8 cellular contexts compared by ENCODE assay signal in genomic region chr1:180503274-180503862, GRCh38. TPM values are rescaled to one million over a fixed set of nuclear protein-coding genes. Genes with fewer than 3 reads are reported as not detected.
DNase-seq lines count a peak whose midpoint lies in the region; ATAC-seq and TF ChIP-seq lines count a peak whose summit lies in the region.

No MANE protein-coding gene starts in this region.

- TF ChIP-seq CTCF in GM12864 (IDR thresholded peaks at IDR 0.05; ENCODE audit: low read depth, low read length, missing control alignments) (no peak), fibroblast of villous mesenchyme (IDR thresholded peaks at IDR 0.05; ENCODE audit: insufficient read depth, low read depth, low read length) (no peak)

- DNase-seq in GM12864 (ENCODE audit: low read depth) (no peak), UCSD-AML1 (lab: John Stamatoyannopoulos, UW; ENCODE audit: unreplicated experiment) (peak; percentile 49), fibroblast of villous mesenchyme (ENCODE audit: low read depth) (no peak), pons (ENCODE audit: low spot score) (peak; percentile 54), NCI-H1092 (lab: John Stamatoyannopoulos, UW) (no peak), NCI-H187 treated with DMSO at 0.1 percent for 48 hours (lab: John Stamatoyannopoulos, UW) (no peak)

- H3K4me3 ChIP-seq in GM12864 (ENCODE audit: low read depth, low read length) (peak overlapping the region; percentile 98), fibroblast of villous mesenchyme (ENCODE audit: low read depth, low read length) (peak overlapping the region; percentile 96)

- peak; percentile 1 for ATAC-seq in HG03342 (IDR thresholded peaks at IDR 0.05; ENCODE audit: unreplicated experiment)
- no peak for ATAC-seq in GM19023 (IDR thresholded peaks at IDR 0.05; ENCODE audit: unreplicated experiment)

RNA-seq across cellular contexts. Expression of gene ACBD6, which starts 1.0 kb away (rescaled TPM):
- total RNA-seq in fibroblast of villous mesenchyme = 44.5 and 66.0 TPM in 2 replicates

RNA-seq across cellular contexts. Expression of gene OVAAL, which starts 55.4 kb away (rescaled TPM):
- total RNA-seq in fibroblast of villous mesenchyme = not detected in 2 replicates

Comparison
In these comparisons a context has a peak if more than half of its experiments do, and no peak if none do; other contexts are left out.
1. DNase-seq: peak in UCSD-AML1 (single experiment) and pons (single experiment); none in GM12864 (single experiment), fibroblast of villous mesenchyme (single experiment), NCI-H1092 (single experiment) and NCI-H187 treated with DMSO at 0.1 percent for 48 hours (single experiment).